ENCODE assay signal across 14 cellular contexts in the genomic region with DNA sequence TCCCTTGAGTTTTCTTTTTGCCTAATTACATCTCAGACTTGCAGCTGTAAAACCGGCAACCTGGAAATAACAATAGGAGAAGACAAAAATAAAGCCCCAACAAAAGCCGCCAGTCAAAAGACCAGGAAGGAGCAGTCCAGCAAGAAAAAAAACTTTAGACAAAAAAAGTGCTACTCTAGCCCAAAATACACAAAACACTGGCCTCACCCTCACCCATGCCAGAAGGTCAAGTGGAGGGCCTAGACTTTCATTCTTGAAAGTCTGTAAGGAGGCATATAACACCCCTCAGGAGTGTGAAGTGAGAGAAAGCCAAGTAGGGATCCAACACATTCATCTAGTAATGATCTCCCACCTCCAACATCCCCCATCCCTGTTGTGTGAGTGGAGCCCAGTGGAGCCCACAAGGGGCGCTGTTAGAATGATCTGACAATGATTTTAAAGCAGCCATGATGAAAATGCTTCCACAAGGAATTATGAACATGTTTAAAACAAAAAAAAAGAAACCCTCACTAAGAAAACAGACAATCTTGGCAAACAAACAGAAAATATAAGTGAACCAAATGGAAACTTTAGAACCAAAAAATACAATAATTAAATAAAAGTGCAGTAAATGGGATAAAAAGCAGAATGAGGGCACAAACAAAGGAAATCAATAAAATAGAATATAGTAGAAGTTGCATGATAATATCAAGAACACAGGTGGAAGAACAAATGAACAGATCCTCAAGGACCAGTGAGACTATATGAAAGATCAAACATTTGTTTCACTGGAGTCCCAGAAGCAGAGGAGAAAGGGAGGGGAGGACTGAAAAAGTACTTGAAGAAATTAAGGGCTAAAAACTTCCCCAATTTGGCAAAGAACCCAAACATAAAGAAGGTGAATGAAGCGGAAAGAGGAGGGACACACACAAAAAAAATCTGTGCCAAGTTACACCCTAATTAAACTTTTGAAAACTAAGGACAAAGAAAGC. TPM values are rescaled to one million over a fixed set of nuclear protein-coding genes. Genes with fewer than 3 reads are reported as not detected.
DNase-seq lines count a peak whose midpoint lies in the region; ATAC-seq and TF ChIP-seq lines count a peak whose summit lies in the region.
"Had no signal": no experiment of that assay in that cellular context is flagged by ENCODE, and none has a peak within 500 bp of the region (broad histone marks: within the 10 kb centered on the region; RNA-seq: fewer than 3 reads in every experiment).

No MANE protein-coding gene starts in this region.

- H3K79me1 ChIP-seq in mesenchymal stem cell (replicated peaks; ENCODE audit: low read length, poor library complexity, severe bottlenecking): peaks cover 19% of the 10 kb centered on the region

- peak; percentile 18 for TF ChIP-seq CTCF in CD14-positive monocyte (IDR thresholded peaks at IDR 0.05)
- 0 out of 2 replicates have a peak, but pooled peaks have one; percentile 20 for TF ChIP-seq CTCF in GM12875 (IDR thresholded peaks at IDR 0.05; ENCODE audit: borderline replicate concordance, insufficient read depth, low read depth, low read length)
- no peak for TF ChIP-seq CTCF in activated B cell treated with CpG ODN at 0.5 μM for 24 hours (IDR thresholded peaks at IDR 0.05)
- TF ChIP-seq CTCF in spleen (IDR thresholded peaks at IDR 0.05 in 8 of 11, conservative IDR thresholded peaks at IDR 0.05 in 3 of 11): no peak

- peaks cover 0 to 2% (median 2%) of the 10 kb centered on the region in 3 donors for H3K27me3 Mint-ChIP-seq in CD14-positive monocyte (ENCODE audit: low read depth in 3 of 3)
- H3K27me3 Mint-ChIP-seq in activated B cell treated with CpG ODN at 0.5 μM for 24 hours: no peaks in the 10 kb centered on the region
- H3K27me3 Mint-ChIP-seq: stimulated activated naive CD8-positive, alpha-beta T cell treated with anti-CD3 and anti-CD28 coated beads, Interleukin-15, amount 100 ng/mL, for 72 hours had no signal

- H3K27ac ChIP-seq in mesenchymal stem cell (ENCODE audit: low read length, poor library complexity, severe bottlenecking) (no peak overlapping the region), spleen (peak overlapping the region in 1 of 8 donors; percentile 27)

- H3K4me1 Mint-ChIP-seq in CD14-positive monocyte (peaks cover 57% of the 10 kb centered on the region), activated B cell treated with CpG ODN at 0.5 μM for 24 hours (peaks cover 75% of the 10 kb centered on the region)

- H3K4me1 ChIP-seq in mesenchymal stem cell (ENCODE audit: control insufficient read depth, insufficient read depth, low read depth, low read length) (no peaks in the 10 kb centered on the region), spleen (peaks cover 0 to 70% (median 17%) of the 10 kb centered on the region in 6 donors)

- H3K9me3 Mint-ChIP-seq in CD14-positive monocyte (peaks cover 0 to 2% (median 0%) of the 10 kb centered on the region in 7 donors), activated B cell treated with CpG ODN at 0.5 μM for 24 hours (peaks cover 3% of the 10 kb centered on the region)

- H3K9me3 ChIP-seq in mesenchymal stem cell (ENCODE audit: control insufficient read depth, low read length): no peaks in the 10 kb centered on the region
- H3K9me3 ChIP-seq in spleen: no peaks in the 10 kb centered on the region

- POLR2A ChIA-PET in activated B cell treated with CpG ODN at 0.5 μM for 24 hours (lab: Charles Lee): interaction anchor here (0.6 kb wide), 1 partner anchor 22 kb away, joined by 4 read pairs; no protein-coding TSS in a partner anchor

- CTCF ChIA-PET in activated B cell treated with CpG ODN at 0.5 μM for 24 hours (lab: Charles Lee): no interaction called here

- H3K36me3 ChIP-seq in mesenchymal stem cell (ENCODE audit: control insufficient read depth in 1 of 2, insufficient read depth in 2 of 2, low read depth in 1 of 2, low read length in 2 of 2) (no peaks in the 10 kb centered on the region), spleen (no peaks in the 10 kb centered on the region)
- H3K36me3 ChIP-seq: heart left ventricle had no signal

- H3K4ac ChIP-seq in mesenchymal stem cell (ENCODE audit: low read depth in 1 of 2, low read length in 2 of 2): no peak overlapping the region

- H3K4me3 Mint-ChIP-seq in CD14-positive monocyte: no peak overlapping the region
- H3K4me3 Mint-ChIP-seq in activated B cell treated with CpG ODN at 0.5 μM for 24 hours: no peak overlapping the region
- H3K4me3 Mint-ChIP-seq: stimulated activated naive CD8-positive, alpha-beta T cell treated with anti-CD3 and anti-CD28 coated beads, Interleukin-15, amount 100 ng/mL, for 72 hours had no signal

- no peak overlapping the region for H2BK120ac ChIP-seq in mesenchymal stem cell (ENCODE audit: low read depth, low read length)

- H4K91ac ChIP-seq in mesenchymal stem cell (ENCODE audit: low read length): no peak overlapping the region

- H4K8ac ChIP-seq in mesenchymal stem cell (ENCODE audit: low read length): no peak overlapping the region

- WGBS in mesenchymal stem cell: 94% methylated on average over 3 of the region's 4 CpGs
- WGBS in spleen, 5 donors: 78 to 92% (median 89%) methylated on average over 4 of the region's 4 CpGs

- H2BK15ac ChIP-seq in mesenchymal stem cell (ENCODE audit: low read depth, poor library complexity, severe bottlenecking): no peak overlapping the region

- H3K4me3 ChIP-seq in GM12875 (ENCODE audit: low read depth, low read length): no peak overlapping the region
- no peak overlapping the region for H3K4me3 ChIP-seq in mesenchymal stem cell (ENCODE audit: insufficient read depth in 1 of 2, low read depth in 1 of 2, low read length in 2 of 2)
- no peak overlapping the region for H3K4me3 ChIP-seq in spleen
- H3K4me3 ChIP-seq: heart left ventricle had no signal

- no peak overlapping the region for H3K23ac ChIP-seq in mesenchymal stem cell (ENCODE audit: low read length in 2 of 2)

- peak overlapping the region; percentile 11 for H2AK5ac ChIP-seq in mesenchymal stem cell (ENCODE audit: low read length, severe bottlenecking)

- ATAC-seq in activated B cell treated with CpG ODN at 0.5 μM for 24 hours (ENCODE audit: low read depth): no peak
- ATAC-seq in HG03442 (IDR thresholded peaks at IDR 0.05; ENCODE audit: unreplicated experiment): no peak
- ATAC-seq: stimulated activated naive CD8-positive, alpha-beta T cell treated with anti-CD3 and anti-CD28 coated beads, Interleukin-15, amount 100 ng/mL, for 72 hours had no signal

- H3K9ac ChIP-seq in mesenchymal stem cell (ENCODE audit: low read length): no peak overlapping the region

- no peak overlapping the region for H3K4me2 ChIP-seq in mesenchymal stem cell (ENCODE audit: low read length, poor library complexity, severe bottlenecking)

- H3K36me3 Mint-ChIP-seq in CD14-positive monocyte: no peaks in the 10 kb centered on the region
- peaks cover 10% of the 10 kb centered on the region for H3K36me3 Mint-ChIP-seq in activated B cell treated with CpG ODN at 0.5 μM for 24 hours (ENCODE audit: low read depth)

- H3K27me3 ChIP-seq in mesenchymal stem cell (ENCODE audit: control insufficient read depth in 1 of 2, insufficient read depth in 1 of 2, low read length in 2 of 2): no peaks in the 10 kb centered on the region
- no peaks in the 10 kb centered on the region for H3K27me3 ChIP-seq in spleen (replicated peaks in 1 of 7)
- H3K27me3 ChIP-seq: heart left ventricle had no signal

- H2AFZ ChIP-seq in mesenchymal stem cell (ENCODE audit: low read depth, low read length): no peak overlapping the region

- intact Hi-C loops in CD14-positive monocyte (cut with micrococcal nuclease) (no loop called here), activated B cell treated with CpG ODN at 0.5 μM for 24 hours (cut with micrococcal nuclease) (no loop called here), spleen (cut with DNase I; ENCODE audit: low total_unique reads) (no loop called here)

- H3K27ac Mint-ChIP-seq in CD14-positive monocyte: peak overlapping the region in 3 of 7 donors; percentile 5 to 24 (median 23)
- H3K27ac Mint-ChIP-seq in activated B cell treated with CpG ODN at 0.5 μM for 24 hours: peak overlapping the region; percentile 46

- H3K14ac ChIP-seq in mesenchymal stem cell (ENCODE audit: low read length in 2 of 2): no peak overlapping the region

- no peak for DNase-seq in CD14-positive monocyte (ENCODE audit: low spot score)
- DNase-seq in activated B cell treated with CpG ODN at 0.5 μM for 24 hours: no peak
- no peak for DNase-seq in mesenchymal stem cell
- no peak for DNase-seq in spleen
- no peak for DNase-seq in NCI-H510A (lab: John Stamatoyannopoulos, UW)
- DNase-seq: activated CD4-positive, alpha-beta T cell treated with anti-CD3 and anti-CD28 coated beads, Interleukin-2, amount 50 U/mL, for 1 hour; DMS79 treated with DMSO at 0.1 percent for 48 hours; heart left ventricle; mammary epithelial cell; posterior cingulate gyrus; stimulated activated CD4-positive, alpha-beta T cell treated with anti-CD3 and anti-CD28 coated beads, Interleukin-2, amount 100 ng/mL, for 24 hours; stimulated activated naive CD8-positive, alpha-beta T cell treated with anti-CD3 and anti-CD28 coated beads, Interleukin-15, amount 100 ng/mL, for 72 hours had no signal

- H2BK12ac ChIP-seq in mesenchymal stem cell (ENCODE audit: low read length in 2 of 2): no peak overlapping the region

- no peak overlapping the region for H3K18ac ChIP-seq in mesenchymal stem cell (ENCODE audit: low read depth in 1 of 2, low read length in 2 of 2)

- no peak for TF ChIP-seq POLR2A in spleen (IDR thresholded peaks at IDR 0.05)

- H2BK5ac ChIP-seq in mesenchymal stem cell (ENCODE audit: low read depth, low read length, poor library complexity, severe bottlenecking): no peak overlapping the region

RNA-seq across cellular contexts. Expression of a gene that starts 23.9 kb away (rescaled TPM):
- polyA plus RNA-seq in CD14-positive monocyte (10 to 100 TPM; 25.3 TPM), spleen (1 to 10 TPM; 5.5 to 6.2 (median 5.6) TPM)
- total RNA-seq in activated B cell treated with CpG ODN at 0.5 μM for 24 hours (49.2 and 49.6 TPM in 2 replicates), spleen (10 to 100 TPM; 19.9 to 51.7 (median 34.6) TPM)
- 28.8 TPM for polyA plus RNA-seq in mesenchymal stem cell (2013, experiment 1 of 2)
- 29.6 TPM for polyA plus RNA-seq in mesenchymal stem cell (2013, experiment 2 of 2)

Comparison
In these comparisons a context has a peak if more than half of its experiments do, and no peak if none do; other contexts are left out.
1. CTCF ChIP-seq: peak in CD14-positive monocyte (single experiment) and GM12875 (single experiment); none in activated B cell treated with CpG ODN at 0.5 μM for 24 hours (single experiment) and spleen (0 of 11).